Comparison of ENCODE assay signal across 19 cellular contexts in the genomic region with DNA sequence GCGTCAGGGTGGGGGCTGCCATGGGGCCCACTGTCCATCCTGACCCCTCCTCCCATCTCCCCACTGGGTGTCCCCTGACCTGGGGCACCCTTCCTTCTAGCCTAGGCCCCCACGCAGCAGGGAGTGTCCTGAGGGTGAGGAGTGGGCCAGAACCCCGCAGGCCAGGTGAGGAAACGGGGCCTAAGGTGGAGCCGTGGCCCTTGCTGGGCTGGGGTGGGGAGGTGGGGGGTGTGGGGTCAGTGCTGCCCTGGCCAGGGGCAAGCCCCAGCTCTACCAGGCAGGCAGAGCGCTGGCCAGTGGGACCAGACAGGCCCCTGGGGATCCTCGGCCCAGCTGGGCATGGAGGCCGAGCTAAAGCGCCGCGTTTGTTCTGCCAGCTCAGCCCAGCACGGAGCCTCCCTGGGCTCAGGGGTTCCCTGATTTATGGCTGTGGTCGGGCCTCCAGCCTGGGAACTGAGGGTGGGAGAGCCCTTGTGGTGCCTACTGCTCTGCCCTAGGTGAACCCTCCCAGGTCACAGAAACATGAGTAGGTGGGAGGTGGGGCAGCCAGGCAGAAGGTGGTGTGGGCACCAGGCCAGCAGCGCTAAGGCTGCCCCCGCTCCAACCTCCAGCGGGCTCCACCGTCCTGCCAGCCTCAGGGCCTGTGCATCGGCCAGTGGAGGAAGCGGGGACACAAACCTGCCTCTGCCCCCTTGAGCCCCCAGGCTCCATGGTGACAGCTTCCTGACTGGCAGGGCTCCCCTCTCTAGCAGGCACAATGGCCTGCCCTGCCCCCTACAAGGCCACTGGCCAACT. TPM values are rescaled to one million over a fixed set of nuclear protein-coding genes. Genes with fewer than 3 reads are reported as not detected.
A peak's percentile ranks its signal among the peaks of the same experiment; 100 is the strongest.
DNase-seq lines count a peak whose midpoint lies in the region; ATAC-seq and TF ChIP-seq lines count a peak whose summit lies in the region.
"Had no signal": no experiment of that assay in that cellular context is flagged by ENCODE, and none has a peak within 500 bp of the region (broad histone marks: within the 10 kb centered on the region; RNA-seq: fewer than 3 reads in every experiment).

No MANE protein-coding gene starts in this region.

- H3K36me3 Mint-ChIP-seq in WTC11 = peaks cover 24% of the 10 kb centered on the region

- H3K4me3 Mint-ChIP-seq in WTC11 = no peak overlapping the region
- H3K4me3 Mint-ChIP-seq: CD4-positive, alpha-beta memory T cell had no signal

- no peak for ATAC-seq in Right ventricle myocardium superior (ENCODE audit: poor library complexity)
- no peak for ATAC-seq in left lobe of liver
- no peak for ATAC-seq in WTC11
- ATAC-seq: A549, Panc1 had no signal

- H3K4me1 Mint-ChIP-seq in WTC11 = no peaks in the 10 kb centered on the region

- TF ChIP-seq POLR2A in thyroid gland (IDR thresholded peaks at IDR 0.05) = no peak

- H3K4me3 ChIP-seq in cardiac muscle cell (no peak overlapping the region), thyroid gland (replicated peaks in 1 of 3) (no peak overlapping the region)
- H3K4me3 ChIP-seq: A549, HAP-1 had no signal

- CTCF ChIA-PET in WTC11 (lab: Charles Lee) = interaction anchor here (1.9 to 2.4 kb wide), 2 partner anchors 10 to 184 kb away, joined by 9 to 22 read pairs; no protein-coding TSS in a partner anchor

- H3K4me1 ChIP-seq in cardiac muscle cell (ENCODE audit: low read depth) (no peaks in the 10 kb centered on the region), thyroid gland (peaks cover 0 to 7% of the 10 kb centered on the region in 2 donors)
- H3K4me1 ChIP-seq: HAP-1 had no signal

- 83 to 90% methylated on average over 10 to 12 of the region's 19 CpGs for WGBS in thyroid gland, 2 donors

- intact Hi-C loops in Right ventricle myocardium superior (cut with DNase I) (loop anchor here (5.0 kb wide), 1 partner anchor 184 kb away; no protein-coding TSS in a partner anchor), thyroid gland (cut with DNase I) (no loop called here)

- no peaks in the 10 kb centered on the region for H3K27me3 Mint-ChIP-seq in WTC11 (ENCODE audit: low read depth)
- H3K27me3 Mint-ChIP-seq: CD4-positive, alpha-beta memory T cell had no signal

- no peaks in the 10 kb centered on the region for H3K27me3 ChIP-seq in cardiac muscle cell
- no peaks in the 10 kb centered on the region for H3K27me3 ChIP-seq in thyroid gland

- H3K9me3 Mint-ChIP-seq in WTC11 = peaks cover 7% of the 10 kb centered on the region; the same call in 1 of the 2 replicates

- POLR2A ChIA-PET in WTC11 (lab: Charles Lee) = no interaction called here

- H3K27ac ChIP-seq in cardiac muscle cell (peak overlapping the region; percentile 54), thyroid gland (no peak overlapping the region)
- H3K27ac ChIP-seq: A549 had no signal

- peaks cover 22% of the 10 kb centered on the region for H3K36me3 ChIP-seq in cardiac muscle cell
- peaks cover 24 to 29% of the 10 kb centered on the region in 2 donors for H3K36me3 ChIP-seq in thyroid gland

- TF ChIP-seq CTCF in cardiac muscle cell (IDR thresholded peaks at IDR 0.05; ENCODE audit: low read depth, low read length) (no peak), thyroid gland (IDR thresholded peaks at IDR 0.05) (no peak), WTC11 (IDR thresholded peaks at IDR 0.05) (no peak)

- no peak overlapping the region; the same call in 1 of the 2 replicates for H3K27ac Mint-ChIP-seq in WTC11

- DNase-seq in cardiac muscle cell (ENCODE audit: low read depth in 1 of 2, low spot score in 1 of 2) (no peak), Right ventricle myocardium superior (no peak), amniotic epithelial cell (ENCODE audit: low read depth) (peak; percentile 7), left lobe of liver (ENCODE audit: low spot score) (peak; percentile 44), thyroid gland (peak; percentile 40 to 44), NCI-H128 (lab: John Stamatoyannopoulos, UW; ENCODE audit: unreplicated experiment) (no peak), WTC11 (ENCODE audit: low spot score) (no peak), activated gamma-delta T cell (lab: John Stamatoyannopoulos, UW) (no peak)
- DNase-seq: CD4-positive, alpha-beta memory T cell; GF-D8; NCI-H1048; NCI-H1436 treated with DMSO at 0.1 percent for 48 hours; NCI-H2029; NCI-H2171 treated with DMSO at 0.1 percent for 48 hours; NCI-H446 treated with DMSO at 0.1 percent for 48 hours; NCI-H69 had no signal

- H3K9me3 ChIP-seq in cardiac muscle cell (ENCODE audit: low read depth) (no peaks in the 10 kb centered on the region), thyroid gland (no peaks in the 10 kb centered on the region)
- H3K9me3 ChIP-seq: A549, HAP-1 had no signal

TF ChIP-seq in WTC11, 78 proteins besides CTCF, POLR2A, EP300 and RAD21:
- TF ChIP-seq SP1 (CRISPR knock-in tag; conservative IDR thresholded peaks at IDR 0.05) (no peak), IRF2 (CRISPR knock-in tag; IDR thresholded peaks at IDR 0.05; ENCODE audit: borderline replicate concordance, low read depth) (no peak)
- TF ChIP-seq, protein P1, sequence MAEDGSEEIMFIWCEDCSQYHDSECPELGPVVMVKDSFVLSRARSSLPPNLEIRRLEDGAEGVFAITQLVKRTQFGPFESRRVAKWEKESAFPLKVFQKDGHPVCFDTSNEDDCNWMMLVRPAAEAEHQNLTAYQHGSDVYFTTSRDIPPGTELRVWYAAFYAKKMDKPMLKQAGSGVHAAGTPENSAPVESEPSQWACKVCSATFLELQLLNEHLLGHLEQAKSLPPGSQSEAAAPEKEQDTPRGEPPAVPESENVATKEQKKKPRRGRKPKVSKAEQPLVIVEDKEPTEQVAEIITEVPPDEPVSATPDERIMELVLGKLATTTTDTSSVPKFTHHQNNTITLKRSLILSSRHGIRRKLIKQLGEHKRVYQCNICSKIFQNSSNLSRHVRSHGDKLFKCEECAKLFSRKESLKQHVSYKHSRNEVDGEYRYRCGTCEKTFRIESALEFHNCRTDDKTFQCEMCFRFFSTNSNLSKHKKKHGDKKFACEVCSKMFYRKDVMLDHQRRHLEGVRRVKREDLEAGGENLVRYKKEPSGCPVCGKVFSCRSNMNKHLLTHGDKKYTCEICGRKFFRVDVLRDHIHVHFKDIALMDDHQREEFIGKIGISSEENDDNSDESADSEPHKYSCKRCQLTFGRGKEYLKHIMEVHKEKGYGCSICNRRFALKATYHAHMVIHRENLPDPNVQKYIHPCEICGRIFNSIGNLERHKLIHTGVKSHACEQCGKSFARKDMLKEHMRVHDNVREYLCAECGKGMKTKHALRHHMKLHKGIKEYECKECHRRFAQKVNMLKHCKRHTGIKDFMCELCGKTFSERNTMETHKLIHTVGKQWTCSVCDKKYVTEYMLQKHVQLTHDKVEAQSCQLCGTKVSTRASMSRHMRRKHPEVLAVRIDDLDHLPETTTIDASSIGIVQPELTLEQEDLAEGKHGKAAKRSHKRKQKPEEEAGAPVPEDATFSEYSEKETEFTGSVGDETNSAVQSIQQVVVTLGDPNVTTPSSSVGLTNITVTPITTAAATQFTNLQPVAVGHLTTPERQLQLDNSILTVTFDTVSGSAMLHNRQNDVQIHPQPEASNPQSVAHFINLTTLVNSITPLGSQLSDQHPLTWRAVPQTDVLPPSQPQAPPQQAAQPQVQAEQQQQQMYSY (CRISPR knock-in tag; IDR thresholded peaks at IDR 0.05) = no peak
- TF ChIP-seq, protein P2, sequence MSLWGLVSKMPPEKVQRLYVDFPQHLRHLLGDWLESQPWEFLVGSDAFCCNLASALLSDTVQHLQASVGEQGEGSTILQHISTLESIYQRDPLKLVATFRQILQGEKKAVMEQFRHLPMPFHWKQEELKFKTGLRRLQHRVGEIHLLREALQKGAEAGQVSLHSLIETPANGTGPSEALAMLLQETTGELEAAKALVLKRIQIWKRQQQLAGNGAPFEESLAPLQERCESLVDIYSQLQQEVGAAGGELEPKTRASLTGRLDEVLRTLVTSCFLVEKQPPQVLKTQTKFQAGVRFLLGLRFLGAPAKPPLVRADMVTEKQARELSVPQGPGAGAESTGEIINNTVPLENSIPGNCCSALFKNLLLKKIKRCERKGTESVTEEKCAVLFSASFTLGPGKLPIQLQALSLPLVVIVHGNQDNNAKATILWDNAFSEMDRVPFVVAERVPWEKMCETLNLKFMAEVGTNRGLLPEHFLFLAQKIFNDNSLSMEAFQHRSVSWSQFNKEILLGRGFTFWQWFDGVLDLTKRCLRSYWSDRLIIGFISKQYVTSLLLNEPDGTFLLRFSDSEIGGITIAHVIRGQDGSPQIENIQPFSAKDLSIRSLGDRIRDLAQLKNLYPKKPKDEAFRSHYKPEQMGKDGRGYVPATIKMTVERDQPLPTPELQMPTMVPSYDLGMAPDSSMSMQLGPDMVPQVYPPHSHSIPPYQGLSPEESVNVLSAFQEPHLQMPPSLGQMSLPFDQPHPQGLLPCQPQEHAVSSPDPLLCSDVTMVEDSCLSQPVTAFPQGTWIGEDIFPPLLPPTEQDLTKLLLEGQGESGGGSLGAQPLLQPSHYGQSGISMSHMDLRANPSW (CRISPR knock-in tag; conservative IDR thresholded peaks at IDR 0.05; ENCODE audit: low read depth) = no peak
- TF ChIP-seq, protein P3, sequence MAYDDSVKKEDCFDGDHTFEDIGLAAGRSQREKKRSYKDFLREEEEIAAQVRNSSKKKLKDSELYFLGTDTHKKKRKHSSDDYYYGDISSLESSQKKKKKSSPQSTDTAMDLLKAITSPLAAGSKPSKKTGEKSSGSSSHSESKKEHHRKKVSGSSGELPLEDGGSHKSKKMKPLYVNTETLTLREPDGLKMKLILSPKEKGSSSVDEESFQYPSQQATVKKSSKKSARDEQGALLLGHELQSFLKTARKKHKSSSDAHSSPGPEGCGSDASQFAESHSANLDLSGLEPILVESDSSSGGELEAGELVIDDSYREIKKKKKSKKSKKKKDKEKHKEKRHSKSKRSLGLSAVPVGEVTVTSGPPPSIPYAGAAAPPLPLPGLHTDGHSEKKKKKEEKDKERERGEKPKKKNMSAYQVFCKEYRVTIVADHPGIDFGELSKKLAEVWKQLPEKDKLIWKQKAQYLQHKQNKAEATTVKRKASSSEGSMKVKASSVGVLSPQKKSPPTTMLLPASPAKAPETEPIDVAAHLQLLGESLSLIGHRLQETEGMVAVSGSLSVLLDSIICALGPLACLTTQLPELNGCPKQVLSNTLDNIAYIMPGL (CRISPR knock-in tag; IDR thresholded peaks at IDR 0.05) = no peak

RNA-seq across cellular contexts. Expression of a gene that starts 22.4 kb away (rescaled TPM):
- total RNA-seq in cardiac muscle cell = 82.3 and 127 TPM in 2 replicates
- polyA plus RNA-seq in cardiac muscle cell = 130 and 155 TPM in 2 replicates
- 37.7 TPM for total RNA-seq in Right ventricle myocardium superior
- total RNA-seq in left lobe of liver = 23.6 TPM
- 100 to 1,000 TPM in 1 of 4 donors, 10 to 100 TPM in 3; 30.7 to 113 (median 49.0) TPM for total RNA-seq in thyroid gland
- 62.4 to 103 TPM (median 64.6 TPM) in 3 replicates for total RNA-seq in WTC11 (2021)

Comparison
In these comparisons a context has a peak if more than half of its experiments do, and no peak if none do; other contexts are left out.
1. DNase-seq: peak in amniotic epithelial cell (single experiment), left lobe of liver (single experiment) and thyroid gland (2 of 2); none in cardiac muscle cell (0 of 2), Right ventricle myocardium superior (single experiment), NCI-H128 (single experiment), WTC11 (single experiment) and activated gamma-delta T cell (single experiment).